In genomic region chr5:78540335-78541057, GRCh38 we compare ENCODE assay signal across 12 cellular contexts.
A peak's percentile ranks its signal among the peaks of the same experiment; 100 is the strongest.
DNase-seq lines count a peak whose midpoint lies in the region; ATAC-seq and TF ChIP-seq lines count a peak whose summit lies in the region.
"Had no signal": no experiment of that assay in that cellular context is flagged by ENCODE, and none has a peak within 500 bp of the region (broad histone marks: within the 10 kb centered on the region; RNA-seq: fewer than 3 reads in every experiment).

No MANE protein-coding gene starts in this region.

- intact Hi-C loops in lower leg skin (cut with DNase I; ENCODE audit: low total_unique reads) = no loop called here

- DNase-seq in NB4 (ENCODE audit: low read depth) = peak; percentile 65
- peak; percentile 6 for DNase-seq in cerebellar cortex (ENCODE audit: low spot score)
- DNase-seq in lower leg skin (ENCODE audit: low spot score in 2 of 2) = peak; percentile 71 to 86
- DNase-seq in foreskin fibroblast = no peak
- no peak for DNase-seq in activated CD8-positive, alpha-beta memory T cell treated with anti-CD3 and anti-CD28 coated beads, Interleukin-2, amount 10 ng/mL, durations not matched to agents 7 days and 5 days
- DNase-seq: activated naive CD4-positive, alpha-beta T cell treated with anti-CD3 and anti-CD28 coated beads for 36 hours; DMS79 treated with DMSO at 0.1 percent for 48 hours had no signal

- no peak for ATAC-seq in GM19395 (IDR thresholded peaks at IDR 0.05; ENCODE audit: unreplicated experiment)
- ATAC-seq in HG03139 (IDR thresholded peaks at IDR 0.05; ENCODE audit: unreplicated experiment) = no peak
- no peak for ATAC-seq in activated CD8-positive, alpha-beta memory T cell treated with anti-CD3 and anti-CD28 coated beads, Interleukin-2, amount 10 ng/mL, durations not matched to agents 7 days and 5 days

- H3K27ac Mint-ChIP-seq in activated CD8-positive, alpha-beta memory T cell treated with anti-CD3 and anti-CD28 coated beads, Interleukin-2, amount 10 ng/mL, durations not matched to agents 7 days and 5 days = no peak overlapping the region
- H3K27ac Mint-ChIP-seq: activated naive CD4-positive, alpha-beta T cell treated with anti-CD3 and anti-CD28 coated beads for 36 hours; stimulated activated naive CD8-positive, alpha-beta T cell treated with anti-CD3 and anti-CD28 coated beads, Interleukin-15, Interleukin-2, amounts not matched to agents 100 ng/mL and 50 ng/mL, for 24 hours had no signal

- H3K27ac ChIP-seq in temporal lobe (ENCODE audit: low read depth, low read length) = peak overlapping the region; percentile 47
- H3K27ac ChIP-seq: VCaP had no signal

- peaks cover 42% of the 10 kb centered on the region for H3K27me3 Mint-ChIP-seq in activated CD8-positive, alpha-beta memory T cell treated with anti-CD3 and anti-CD28 coated beads, Interleukin-2, amount 10 ng/mL, durations not matched to agents 7 days and 5 days
- H3K27me3 Mint-ChIP-seq: stimulated activated naive CD8-positive, alpha-beta T cell treated with anti-CD3 and anti-CD28 coated beads, Interleukin-15, Interleukin-2, amounts not matched to agents 100 ng/mL and 50 ng/mL, for 24 hours had no signal

- H3K4me1 Mint-ChIP-seq in activated CD8-positive, alpha-beta memory T cell treated with anti-CD3 and anti-CD28 coated beads, Interleukin-2, amount 10 ng/mL, durations not matched to agents 7 days and 5 days = no peaks in the 10 kb centered on the region

- no peak for TF ChIP-seq CTCF in NB4 (IDR thresholded peaks at IDR 0.05; ENCODE audit: low read depth, low read length)
- no peak for TF ChIP-seq CTCF in lower leg skin (IDR thresholded peaks at IDR 0.05)
- no peak for TF ChIP-seq CTCF in foreskin fibroblast (IDR thresholded peaks at IDR 0.05; ENCODE audit: low read depth, low read length)

- no peak overlapping the region for H3K4me3 Mint-ChIP-seq in activated CD8-positive, alpha-beta memory T cell treated with anti-CD3 and anti-CD28 coated beads, Interleukin-2, amount 10 ng/mL, durations not matched to agents 7 days and 5 days
- H3K4me3 Mint-ChIP-seq: activated naive CD4-positive, alpha-beta T cell treated with anti-CD3 and anti-CD28 coated beads for 36 hours; stimulated activated naive CD8-positive, alpha-beta T cell treated with anti-CD3 and anti-CD28 coated beads, Interleukin-15, Interleukin-2, amounts not matched to agents 100 ng/mL and 50 ng/mL, for 24 hours had no signal

- WGBS in lower leg skin, 2 donors = 58 to 65% methylated on average over 7 of the region's 7 CpGs

- TF ChIP-seq POLR2A in NB4 (IDR thresholded peaks at IDR 0.05; ENCODE audit: extremely low read depth, insufficient read length) (no peak), lower leg skin (IDR thresholded peaks at IDR 0.05) (no peak)

- H3K4me3 ChIP-seq in NB4 (ENCODE audit: low read depth, low read length) (no peak overlapping the region), lower leg skin (ENCODE audit: low read depth, poor library complexity, severe bottlenecking) (no peak overlapping the region), foreskin fibroblast (ENCODE audit: low read depth in 1 of 2, low read length in 2 of 2) (no peak overlapping the region)

- no peaks in the 10 kb centered on the region for H3K36me3 Mint-ChIP-seq in activated CD8-positive, alpha-beta memory T cell treated with anti-CD3 and anti-CD28 coated beads, Interleukin-2, amount 10 ng/mL, durations not matched to agents 7 days and 5 days

- CTCF ChIA-PET in activated CD8-positive, alpha-beta memory T cell treated with anti-CD3 and anti-CD28 coated beads, Interleukin-2, amount 10 ng/mL, durations not matched to agents 7 days and 5 days (lab: Charles Lee) = no interaction called here

- no peaks in the 10 kb centered on the region for H3K9me3 Mint-ChIP-seq in activated CD8-positive, alpha-beta memory T cell treated with anti-CD3 and anti-CD28 coated beads, Interleukin-2, amount 10 ng/mL, durations not matched to agents 7 days and 5 days (ENCODE audit: low read depth)
- H3K9me3 Mint-ChIP-seq: activated naive CD4-positive, alpha-beta T cell treated with anti-CD3 and anti-CD28 coated beads for 36 hours; stimulated activated naive CD8-positive, alpha-beta T cell treated with anti-CD3 and anti-CD28 coated beads, Interleukin-15, Interleukin-2, amounts not matched to agents 100 ng/mL and 50 ng/mL, for 24 hours had no signal

Comparison
In these comparisons a context has a peak if more than half of its experiments do, and no peak if none do; other contexts are left out.
1. DNase-seq: peak in NB4 (single experiment), cerebellar cortex (single experiment) and lower leg skin (2 of 2); none in foreskin fibroblast (0 of 2) and activated CD8-positive, alpha-beta memory T cell treated with anti-CD3 and anti-CD28 coated beads, Interleukin-2, amount 10 ng/mL, durations not matched to agents 7 days and 5 days (single experiment).